ENCODE assay signal across 9 cellular contexts in genomic region chr3:42906085-42906904, GRCh38. TPM values are rescaled to one million over a fixed set of nuclear protein-coding genes. Genes with fewer than 3 reads are reported as not detected.
DNase-seq lines count a peak whose midpoint lies in the region; ATAC-seq and TF ChIP-seq lines count a peak whose summit lies in the region.
"Had no signal": no experiment of that assay in that cellular context is flagged by ENCODE, and none has a peak within 500 bp of the region (broad histone marks: within the 10 kb centered on the region; RNA-seq: fewer than 3 reads in every experiment).

Gene ZNF662, plus strand, starts transcription at chr3:42906142. Its CDS starts 1,973 bp downstream, at chr3:42908115.

- no peak for ATAC-seq in central memory CD8-positive, alpha-beta T cell (replicated peaks; ENCODE audit: extremely low read depth, poor library complexity, severe bottlenecking)
- ATAC-seq in lung (ENCODE audit: insufficient read depth, low FRiP score) (peak; percentile 73), GM18858 (IDR thresholded peaks at IDR 0.05; ENCODE audit: unreplicated experiment) (no peak)
- ATAC-seq: GM12878 had no signal

- no peaks in the 10 kb centered on the region for H4K20me1 ChIP-seq in smooth muscle cell (ENCODE audit: low read depth)

- no peaks in the 10 kb centered on the region for H3K27me3 ChIP-seq in Peyer's patch
- H3K27me3 ChIP-seq in lung (ENCODE audit: control insufficient read depth, insufficient read depth): no peaks in the 10 kb centered on the region
- H3K27me3 ChIP-seq in smooth muscle cell (ENCODE audit: low read depth): no peaks in the 10 kb centered on the region

- H3K36me3 Mint-ChIP-seq in central memory CD8-positive, alpha-beta T cell (ENCODE audit: insufficient read depth): peaks cover 3% of the 10 kb centered on the region

- H3K4me3 Mint-ChIP-seq in central memory CD8-positive, alpha-beta T cell: peak within 1 kb of the TSS; percentile 56

- WGBS in lung, 2 donors: 2 to 3% methylated on average over 54 to 59 of the region's 59 CpGs
- 97% methylated on average over 37 of the region's 59 CpGs for WGBS in smooth muscle cell (ENCODE audit: low lambda C conversion rate)

- no peaks in the 10 kb centered on the region for H3F3A ChIP-seq in smooth muscle cell (ENCODE audit: low read depth)

- peak; percentile 49 for DNase-seq in AG10803 (ENCODE audit: low read depth)
- peak in 2 of 3 donors; percentile 50 to 66 for DNase-seq in Peyer's patch
- DNase-seq in central memory CD8-positive, alpha-beta T cell (ENCODE audit: low spot score in 2 of 2): no peak
- peak; percentile 31 for DNase-seq in lung (ENCODE audit: low spot score)
- DNase-seq in stromal cell of bone marrow (ENCODE audit: low read depth): peak; percentile 14
- no peak for DNase-seq in smooth muscle cell (lab: John Stamatoyannopoulos, UW; ENCODE audit: unreplicated experiment)
- DNase-seq in NCI-H128 (lab: John Stamatoyannopoulos, UW; ENCODE audit: unreplicated experiment): no peak

- TF ChIP-seq POLR2A in Peyer's patch (IDR thresholded peaks at IDR 0.05): no peak

- peaks cover 0 to 22% (median 0%) of the 10 kb centered on the region in 3 donors for H3K36me3 ChIP-seq in Peyer's patch
- H3K36me3 ChIP-seq in lung (ENCODE audit: control insufficient read depth in 2 of 2, insufficient read depth in 2 of 2, low read length in 2 of 2): peaks cover 12 to 14% of the 10 kb centered on the region in 2 donors
- H3K36me3 ChIP-seq in smooth muscle cell (ENCODE audit: low read depth): no peaks in the 10 kb centered on the region

- H3K27me3 Mint-ChIP-seq in central memory CD8-positive, alpha-beta T cell: peaks cover 57% of the 10 kb centered on the region

- no peak within 1 kb of the TSS for H3K27ac Mint-ChIP-seq in central memory CD8-positive, alpha-beta T cell (ENCODE audit: low read depth)

- H3K4me3 ChIP-seq in AG10803 (ENCODE audit: low read length): peak within 1 kb of the TSS; percentile 64
- H3K4me3 ChIP-seq in Peyer's patch: peak within 1 kb of the TSS; percentile 31 to 58 (median 50)
- H3K4me3 ChIP-seq in lung: peak within 1 kb of the TSS; percentile 53
- no peak within 1 kb of the TSS for H3K4me3 ChIP-seq in smooth muscle cell
- H3K4me3 ChIP-seq: GM12878 had no signal

- peak within 1 kb of the TSS in 3 of 4 donors; percentile 12 to 33 (median 15) for H3K27ac ChIP-seq in Peyer's patch
- H3K27ac ChIP-seq in lung (ENCODE audit: low read depth in 1 of 2, low read length in 1 of 2): peak within 1 kb of the TSS; percentile 17 to 68
- no peak within 1 kb of the TSS for H3K27ac ChIP-seq in smooth muscle cell (ENCODE audit: low read depth)

- TF ChIP-seq CTCF in AG10803 (conservative IDR thresholded peaks at IDR 0.05; ENCODE audit: low read length) (no peak), Peyer's patch (IDR thresholded peaks at IDR 0.05) (no peak), lung (IDR thresholded peaks at IDR 0.05; ENCODE audit: control extremely low read depth, extremely low read depth) (no peak), smooth muscle cell (IDR thresholded peaks at IDR 0.05; ENCODE audit: borderline replicate concordance, insufficient read depth, poor library complexity, severe bottlenecking) (no peak)

- H3K4me1 ChIP-seq in Peyer's patch: peaks cover 0 to 4% (median 0%) of the 10 kb centered on the region in 4 donors
- peaks cover 6 to 9% of the 10 kb centered on the region in 2 donors for H3K4me1 ChIP-seq in lung (ENCODE audit: control insufficient read depth in 2 of 2, insufficient read depth in 2 of 2, low read length in 2 of 2)
- no peaks in the 10 kb centered on the region for H3K4me1 ChIP-seq in smooth muscle cell (ENCODE audit: low read depth)

- H3K4me1 Mint-ChIP-seq in central memory CD8-positive, alpha-beta T cell: no peaks in the 10 kb centered on the region

- H2AFZ ChIP-seq in smooth muscle cell (ENCODE audit: low read depth): no peak within 1 kb of the TSS

- peaks cover 14% of the 10 kb centered on the region for H3K9me3 Mint-ChIP-seq in central memory CD8-positive, alpha-beta T cell

- peaks cover 0 to under 1% (median 0%) of the 10 kb centered on the region in 4 donors for H3K9me3 ChIP-seq in Peyer's patch
- H3K9me3 ChIP-seq in lung (ENCODE audit: control insufficient read depth in 2 of 2, insufficient read depth in 1 of 2, low read length in 1 of 2): peaks cover 0 to 15% of the 10 kb centered on the region in 2 donors
- H3K9me3 ChIP-seq in smooth muscle cell (replicated peaks; ENCODE audit: low read depth): no peaks in the 10 kb centered on the region

- no peak within 1 kb of the TSS for H3K9ac ChIP-seq in smooth muscle cell (ENCODE audit: low read depth)

- H3K79me2 ChIP-seq in smooth muscle cell (ENCODE audit: low read depth): no peaks in the 10 kb centered on the region

- H3K4me2 ChIP-seq in smooth muscle cell: no peak within 1 kb of the TSS

RNA-seq across cellular contexts. Expression of gene ZNF662, which starts in this region (rescaled TPM):
- 1 to 10 TPM; 1.2 to 8.9 (median 6.0) TPM for total RNA-seq in Peyer's patch
- total RNA-seq in lung: 10 to 100 TPM in 1 of 2 donors, 1 to 10 TPM in 1; 8.7 to 22.7 TPM
- 1 to 10 TPM in 1 of 2 donors, under 1 TPM in 1; 0.85 to 4.1 TPM for polyA plus RNA-seq in lung
- total RNA-seq in smooth muscle cell: 1.1 and 1.6 TPM in 2 replicates
- polyA plus RNA-seq in smooth muscle cell: 0.05 TPM in 1 of 2 replicates, not detected in the other
- total RNA-seq: GM12878 had no signal
- polyA plus RNA-seq: GM12878 had no signal

Comparison
In these comparisons a context has a peak if more than half of its experiments do, and no peak if none do; other contexts are left out.
1. DNase-seq: peak in AG10803 (single experiment), Peyer's patch (2 of 3), lung (single experiment) and stromal cell of bone marrow (single experiment); none in central memory CD8-positive, alpha-beta T cell (0 of 2), smooth muscle cell (single experiment) and NCI-H128 (single experiment).